Comparison of ENCODE assay signal across 26 cellular contexts in genomic region chr3:57572096-57572495, GRCh38. TPM values are rescaled to one million over a fixed set of nuclear protein-coding genes. Genes with fewer than 3 reads are reported as not detected.
DNase-seq lines count a peak whose midpoint lies in the region; ATAC-seq, FAIRE-seq and TF ChIP-seq lines count a peak whose summit lies in the region.
"Had no signal": no experiment of that assay in that cellular context is flagged by ENCODE, and none has a peak within 500 bp of the region (broad histone marks: within the 10 kb centered on the region; RNA-seq: fewer than 3 reads in every experiment).

No MANE protein-coding gene starts in this region.

- H3K4me1 ChIP-seq in CD4-positive, alpha-beta memory T cell (ENCODE audit: insufficient read depth, low read length) = no peaks in the 10 kb centered on the region
- H3K4me1 ChIP-seq in left lung (peaks cover 0 to 10% of the 10 kb centered on the region in 2 donors), smooth muscle cell (ENCODE audit: low read depth) (no peaks in the 10 kb centered on the region), Karpas-422 (ENCODE audit: low read length) (no peaks in the 10 kb centered on the region), colonic mucosa (no peaks in the 10 kb centered on the region)
- H3K4me1 ChIP-seq: SJCRH30 had no signal

- H3K9me3 Mint-ChIP-seq in CD4-positive, alpha-beta memory T cell = no peaks in the 10 kb centered on the region
- H3K9me3 Mint-ChIP-seq: CD4-positive, CD25-positive, alpha-beta regulatory T cell; GM23338 had no signal

- TF ChIP-seq CTCF in left lung (IDR thresholded peaks at IDR 0.05) (no peak), smooth muscle cell (IDR thresholded peaks at IDR 0.05; ENCODE audit: borderline replicate concordance, insufficient read depth, poor library complexity, severe bottlenecking) (no peak), colonic mucosa (IDR thresholded peaks at IDR 0.05) (no peak)

- H3K27me3 ChIP-seq in CD4-positive, alpha-beta memory T cell (ENCODE audit: insufficient read depth, low read length) = no peaks in the 10 kb centered on the region
- H3K27me3 ChIP-seq in left lung = no peaks in the 10 kb centered on the region
- no peaks in the 10 kb centered on the region for H3K27me3 ChIP-seq in smooth muscle cell (ENCODE audit: low read depth)
- no peaks in the 10 kb centered on the region for H3K27me3 ChIP-seq in Karpas-422 (ENCODE audit: low read length)
- no peaks in the 10 kb centered on the region for H3K27me3 ChIP-seq in colonic mucosa
- H3K27me3 ChIP-seq: SJCRH30 had no signal

- H3K4me2 ChIP-seq in smooth muscle cell (no peak overlapping the region), Karpas-422 (ENCODE audit: low read depth, low read length, poor library complexity, severe bottlenecking) (no peak overlapping the region)
- H3K4me2 ChIP-seq: GM23338 had no signal

- no peak overlapping the region for H2AFZ ChIP-seq in smooth muscle cell (ENCODE audit: low read depth)
- H2AFZ ChIP-seq in Karpas-422 (ENCODE audit: low read length) = no peak overlapping the region
- H2AFZ ChIP-seq: GM23338 had no signal

- no peaks in the 10 kb centered on the region for H3K9me2 ChIP-seq in Karpas-422 (replicated peaks; ENCODE audit: insufficient read depth, low read length)

- WGBS in smooth muscle cell (ENCODE audit: low lambda C conversion rate) = 97% methylated on average over 3 of the region's 3 CpGs

- H3K36me3 Mint-ChIP-seq in CD4-positive, alpha-beta memory T cell = peaks cover 34 to 59% of the 10 kb centered on the region in 2 donors

- H3F3A ChIP-seq in smooth muscle cell (ENCODE audit: low read depth) = peaks cover 49% of the 10 kb centered on the region

- intact Hi-C loops in CD4-positive, alpha-beta memory T cell (cut with micrococcal nuclease) = no loop called here
- intact Hi-C loops in left lung (cut with DNase I) = no loop called here
- intact Hi-C loops in colonic mucosa (cut with DNase I) = no loop called here

- peak overlapping the region in 4 of 7 donors; percentile 36 to 59 (median 49) for H3K27ac Mint-ChIP-seq in CD4-positive, alpha-beta memory T cell
- H3K27ac Mint-ChIP-seq: GM23338 had no signal

- H3K27ac ChIP-seq in CD4-positive, alpha-beta memory T cell (ENCODE audit: low read depth, low read length) = no peak overlapping the region
- H3K27ac ChIP-seq in left lung = no peak overlapping the region
- peak overlapping the region; percentile 3 for H3K27ac ChIP-seq in smooth muscle cell (ENCODE audit: low read depth)
- no peak overlapping the region for H3K27ac ChIP-seq in Karpas-422 (ENCODE audit: low read length)
- no peak overlapping the region for H3K27ac ChIP-seq in colonic mucosa
- H3K27ac ChIP-seq: SJCRH30 had no signal

- H3K79me2 ChIP-seq in smooth muscle cell (ENCODE audit: low read depth) (peaks cover 55% of the 10 kb centered on the region), Karpas-422 (ENCODE audit: low read length) (peaks cover 57% of the 10 kb centered on the region)

- no peak overlapping the region for H3K4me3 Mint-ChIP-seq in CD4-positive, alpha-beta memory T cell
- H3K4me3 Mint-ChIP-seq: CD4-positive, CD25-positive, alpha-beta regulatory T cell; GM23338 had no signal

- H3K9ac ChIP-seq in smooth muscle cell (ENCODE audit: low read depth) (no peak overlapping the region), Karpas-422 (ENCODE audit: low read length) (no peak overlapping the region), colonic mucosa (ENCODE audit: low read depth in 2 of 2, low read length in 2 of 2) (no peak overlapping the region)

- no peak overlapping the region for H3K4me3 ChIP-seq in CD4-positive, alpha-beta memory T cell (ENCODE audit: low read length in 2 of 2)
- no peak overlapping the region for H3K4me3 ChIP-seq in left lung
- H3K4me3 ChIP-seq in smooth muscle cell = no peak overlapping the region
- H3K4me3 ChIP-seq in Karpas-422 (ENCODE audit: low read length) = no peak overlapping the region
- no peak overlapping the region for H3K4me3 ChIP-seq in colonic mucosa
- H3K4me3 ChIP-seq: GM23338, SJCRH30 had no signal

- H3K36me3 ChIP-seq in CD4-positive, alpha-beta memory T cell (ENCODE audit: insufficient read depth, low read length) = peaks cover 38% of the 10 kb centered on the region
- H3K36me3 ChIP-seq in left lung (peaks cover 0 to 97% of the 10 kb centered on the region in 2 donors), smooth muscle cell (ENCODE audit: low read depth) (peaks cover 66% of the 10 kb centered on the region), Karpas-422 (ENCODE audit: insufficient read depth, low read length) (peaks cover 64% of the 10 kb centered on the region; the same call in 1 of the 2 replicates), colonic mucosa (peaks cover 12% of the 10 kb centered on the region)

- no peaks in the 10 kb centered on the region for H3K27me3 Mint-ChIP-seq in CD4-positive, alpha-beta memory T cell
- H3K27me3 Mint-ChIP-seq: CD4-positive, CD25-positive, alpha-beta regulatory T cell had no signal

- POLR2A ChIA-PET in CD4-positive, alpha-beta memory T cell (lab: Charles Lee; ENCODE audit: partially characterized antibody) = no interaction called here

- no peaks in the 10 kb centered on the region for H3K9me3 ChIP-seq in CD4-positive, alpha-beta memory T cell (ENCODE audit: control insufficient read depth in 1 of 2, low read length in 2 of 2)
- H3K9me3 ChIP-seq in left lung (no peaks in the 10 kb centered on the region), smooth muscle cell (replicated peaks; ENCODE audit: low read depth) (no peaks in the 10 kb centered on the region), Karpas-422 (ENCODE audit: low read length) (no peaks in the 10 kb centered on the region), colonic mucosa (no peaks in the 10 kb centered on the region)
- H3K9me3 ChIP-seq: Caco-2, SJCRH30 had no signal

- peak; percentile 87 for ATAC-seq in left lung
- ATAC-seq: GM23338 had no signal

- FAIRE-seq in GM18507 (lab: Jason Lieb, UNC) = peak; percentile 5
- FAIRE-seq: GM12892, HTR-8/SVneo, RCC 7860 had no signal

- CTCF ChIA-PET in CD4-positive, alpha-beta memory T cell (lab: Charles Lee; ENCODE audit: partially characterized antibody) = interaction anchor here (0.9 kb wide), 1 partner anchor 9 kb away, joined by 3 read pairs; no protein-coding TSS in a partner anchor

- peaks cover 10 to 13% (median 11%) of the 10 kb centered on the region in 4 donors for H3K4me1 Mint-ChIP-seq in CD4-positive, alpha-beta memory T cell
- H3K4me1 Mint-ChIP-seq: GM23338 had no signal

- H4K20me1 ChIP-seq in smooth muscle cell (ENCODE audit: low read depth) (peaks cover 99% of the 10 kb centered on the region), Karpas-422 (ENCODE audit: insufficient read depth, low read depth, low read length) (no peaks in the 10 kb centered on the region)

- DNase-seq in CD4-positive, alpha-beta memory T cell = no peak
- no peak for DNase-seq in GM18507 (ENCODE audit: extremely low spot score, insufficient read length, low read depth)
- DNase-seq in left lung = no peak
- no peak for DNase-seq in smooth muscle cell (lab: John Stamatoyannopoulos, UW; ENCODE audit: unreplicated experiment)
- DNase-seq in Karpas-422 = no peak
- DNase-seq in colonic mucosa = no peak
- no peak for DNase-seq in NCI-H2107 treated with DMSO at 0.1 percent for 48 hours (lab: John Stamatoyannopoulos, UW; ENCODE audit: unreplicated experiment)
- DNase-seq: Caco-2; CD4-positive, CD25-positive, alpha-beta regulatory T cell; HCEC 1CT; KG1; NCI-H1092 treated with DMSO at 0.1 percent for 48 hours; NCI-H1436 treated with DMSO at 0.1 percent for 48 hours; NCI-H1930; NCI-H2171; NCI-H345; NCI-H524; NCI-H82; OCI-M1; SJCRH30 had no signal

RNA-seq across cellular contexts. Expression of gene PDE12, which starts 16.0 kb away (rescaled TPM):
- 10 to 100 TPM; 23.8 to 24.9 TPM for total RNA-seq in CD4-positive, alpha-beta memory T cell
- polyA plus RNA-seq in CD4-positive, alpha-beta memory T cell = 10 to 100 TPM; 12.9 to 19.8 TPM
- total RNA-seq in left lung (10 to 100 TPM; 23.1 to 24.3 TPM), smooth muscle cell (8.6 and 10.8 TPM in 2 replicates), colonic mucosa (10 to 100 TPM; 24.4 to 34.5 TPM)
- polyA plus RNA-seq in smooth muscle cell = 6.7 and 7.8 TPM in 2 replicates
- 27.7 and 28.5 TPM in 2 replicates for total RNA-seq in Karpas-422 (2014; rRNA removed; shearing (Covaris generic); ENCODE audit: low replicate concordance)

RNA-seq across cellular contexts. Expression of gene ARF4, which starts 25.0 kb away (rescaled TPM):
- total RNA-seq in CD4-positive, alpha-beta memory T cell = 10 to 100 TPM; 55.8 to 58.5 TPM
- polyA plus RNA-seq in CD4-positive, alpha-beta memory T cell = 100 to 1,000 TPM; 125 to 197 TPM
- total RNA-seq in left lung (100 to 1,000 TPM; 228 to 231 TPM), smooth muscle cell (688 and 774 TPM in 2 replicates), colonic mucosa (100 to 1,000 TPM; 213 to 250 TPM)
- 574 and 688 TPM in 2 replicates for polyA plus RNA-seq in smooth muscle cell
- total RNA-seq in Karpas-422 (2014; rRNA removed; shearing (Covaris generic); ENCODE audit: low replicate concordance) = 40.2 and 69.7 TPM in 2 replicates

RNA-seq across cellular contexts. Expression of gene DNAH12, which starts 28.0 kb away (rescaled TPM):
- total RNA-seq in CD4-positive, alpha-beta memory T cell = under 1 TPM; 0.09 to 0.11 TPM
- polyA plus RNA-seq in CD4-positive, alpha-beta memory T cell = not detected
- total RNA-seq in left lung (1 to 10 TPM in 1 of 2 donors, under 1 TPM in 1; 0.61 to 4.9 TPM), smooth muscle cell (under 0.01 and 0.27 TPM in 2 replicates), colonic mucosa (under 1 TPM; 0.02 to 0.05 TPM)
- polyA plus RNA-seq in smooth muscle cell = 0.18 TPM in 1 of 2 replicates, not detected in the other
- 0.43 TPM in 1 of 2 replicates, not detected in the other for total RNA-seq in Karpas-422 (2014; rRNA removed; shearing (Covaris generic); ENCODE audit: low replicate concordance)
- total RNA-seq: G401, GM23338 had no signal
- polyA plus RNA-seq: BJ; CD4-positive, CD25-positive, alpha-beta regulatory T cell; GM23338 had no signal
